Comparison of ENCODE assay signal across 11 cellular contexts in the genomic region with DNA sequence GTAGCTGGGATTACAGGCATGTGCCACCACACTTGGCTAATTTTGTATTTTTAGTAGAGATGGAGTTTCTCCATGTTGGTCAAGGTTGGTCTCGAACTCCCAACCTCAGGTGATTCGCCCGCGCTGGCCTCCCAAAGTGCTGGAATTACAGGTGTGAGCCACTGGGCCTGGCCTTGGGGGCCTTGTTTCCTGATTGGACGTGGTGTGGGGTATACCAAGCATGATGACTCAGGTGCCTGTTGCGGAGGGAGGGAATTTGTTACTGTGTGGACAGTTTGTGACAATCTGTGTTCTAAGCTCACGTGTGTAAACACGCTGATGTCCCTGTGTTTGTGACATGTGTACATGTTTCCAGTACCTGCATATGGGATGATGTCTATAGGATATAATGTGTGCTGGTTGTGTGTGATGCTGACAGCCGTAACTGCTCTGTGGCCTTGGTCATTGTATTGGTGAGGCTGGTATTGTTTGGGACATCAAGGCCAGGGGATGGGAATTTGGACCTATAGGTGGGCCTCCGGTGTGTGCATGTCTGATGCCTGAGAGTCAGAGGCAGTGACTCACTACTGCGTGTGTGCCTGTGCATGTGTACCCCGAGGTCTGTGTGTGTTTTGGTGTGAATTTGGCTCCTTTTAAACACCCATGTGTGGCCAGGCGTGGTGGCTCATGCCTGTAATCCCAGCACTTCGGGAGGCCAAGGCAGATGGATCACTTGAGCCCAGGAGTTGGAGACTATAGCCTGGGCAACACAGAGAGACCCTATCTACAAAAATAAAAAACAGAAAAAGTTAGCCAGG. TPM values are rescaled to one million over a fixed set of nuclear protein-coding genes. Genes with fewer than 3 reads are reported as not detected.
DNase-seq lines count a peak whose midpoint lies in the region; ATAC-seq and TF ChIP-seq lines count a peak whose summit lies in the region.
"Had no signal": no experiment of that assay in that cellular context is flagged by ENCODE, and none has a peak within 500 bp of the region (broad histone marks: within the 10 kb centered on the region; RNA-seq: fewer than 3 reads in every experiment).

No MANE protein-coding gene starts in this region.

- H3K36me3 ChIP-seq in heart right ventricle (peaks cover 0 to 46% (median 9%) of the 10 kb centered on the region in 9 donors), breast epithelium (no peaks in the 10 kb centered on the region), aorta (ENCODE audit: control insufficient read depth in 1 of 2, insufficient read depth in 2 of 2, low read length in 1 of 2) (peaks cover 0 to 4% of the 10 kb centered on the region in 2 donors)
- H3K36me3 ChIP-seq: ovary had no signal

- peak overlapping the region in 9 of 10 donors; percentile 83 to 99 (median 97) for H3K27ac ChIP-seq in heart right ventricle
- peak overlapping the region; percentile 96 to 97 for H3K27ac ChIP-seq in breast epithelium
- H3K27ac ChIP-seq in aorta (ENCODE audit: low read depth in 1 of 2, low read length in 2 of 2): peak overlapping the region; percentile 6 to 81

- H3K4me3 ChIP-seq in heart right ventricle (peak overlapping the region in 3 of 10 donors; percentile 79 to 96 (median 93)), breast epithelium (no peak overlapping the region), aorta (ENCODE audit: low read length in 2 of 2) (no peak overlapping the region)

- H3K9me3 ChIP-seq in heart right ventricle (no peaks in the 10 kb centered on the region), breast epithelium (no peaks in the 10 kb centered on the region), aorta (ENCODE audit: control insufficient read depth, low read length) (no peaks in the 10 kb centered on the region)
- H3K9me3 ChIP-seq: ovary had no signal

- TF ChIP-seq CTCF in heart right ventricle (IDR thresholded peaks at IDR 0.05) (no peak), breast epithelium (IDR thresholded peaks at IDR 0.05) (no peak)

- H3K9me3 Mint-ChIP-seq in naive thymus-derived CD8-positive, alpha-beta T cell: peaks cover 0 to 2% (median 0%) of the 10 kb centered on the region in 9 donors

- peaks cover 0 to 30% (median 2%) of the 10 kb centered on the region in 3 donors for H3K36me3 Mint-ChIP-seq in naive thymus-derived CD8-positive, alpha-beta T cell

- no peak for ATAC-seq in heart right ventricle
- no peak for ATAC-seq in Right ventricle myocardium inferior
- ATAC-seq in naive thymus-derived CD8-positive, alpha-beta T cell: no peak
- no peak for ATAC-seq in aorta (ENCODE audit: low FRiP score)

- 94 to 97% methylated on average over 14 of the region's 14 CpGs for WGBS in heart right ventricle, 2 donors
- WGBS in aorta, 2 donors: 90 to 93% methylated on average over 14 of the region's 14 CpGs

- H3K27ac Mint-ChIP-seq in naive thymus-derived CD8-positive, alpha-beta T cell: peak overlapping the region; percentile 98 to 100 (median 99)

- intact Hi-C loops in heart right ventricle (cut with DNase I): loop anchor here in 4 of 10 donors (1.0 to 10.0 kb wide), 4 partner anchors 19 to 83 kb away; a partner anchor contains a TSS
- intact Hi-C loops in Right ventricle myocardium inferior (cut with DNase I): no loop called here
- intact Hi-C loops in breast epithelium (cut with DNase I; ENCODE audit: low total_unique reads): no loop called here
- intact Hi-C loops in aorta (cut with DNase I): loop anchor here (5.0 kb wide), 2 partner anchors 45 to 80 kb away; a partner anchor contains a TSS

- POLR2A ChIA-PET in naive thymus-derived CD8-positive, alpha-beta T cell (lab: Charles Lee): interaction anchor here (0.6 to 17.6 kb wide), 14 partner anchors 11 to 348 kb away, joined by 3 to 301 read pairs (median 10); a partner anchor contains a TSS

- no peak for TF ChIP-seq POLR2A in breast epithelium (IDR thresholded peaks at IDR 0.05)

- H3K4me3 Mint-ChIP-seq in naive thymus-derived CD8-positive, alpha-beta T cell: peak overlapping the region; percentile 28 to 98 (median 95)

- peaks cover 27 to 51% (median 44%) of the 10 kb centered on the region in 4 donors for H3K4me1 Mint-ChIP-seq in naive thymus-derived CD8-positive, alpha-beta T cell

- H3K27me3 ChIP-seq in heart right ventricle (no peaks in the 10 kb centered on the region), breast epithelium (no peaks in the 10 kb centered on the region), aorta (ENCODE audit: control insufficient read depth in 1 of 2, insufficient read depth in 2 of 2, low read length in 1 of 2) (no peaks in the 10 kb centered on the region)
- H3K27me3 ChIP-seq: ovary had no signal

- no peaks in the 10 kb centered on the region for H3K27me3 Mint-ChIP-seq in naive thymus-derived CD8-positive, alpha-beta T cell

- DNase-seq in heart right ventricle (no peak), Right ventricle myocardium inferior (ENCODE audit: missing footprints) (no peak), breast epithelium (ENCODE audit: low spot score in 2 of 2) (no peak), aorta (peak; percentile 44 to 58), SIG-M5 treated with dmso at 0.1 percent for 504 hours (lab: John Stamatoyannopoulos, UW; ENCODE audit: unreplicated experiment) (no peak), EL (no peak), cerebellar cortex (ENCODE audit: low spot score) (no peak)
- no peak for DNase-seq in naive thymus-derived CD8-positive, alpha-beta T cell
- DNase-seq: DMS 273 treated with DMSO at 0.1 percent for 48 hours had no signal

- H3K4me1 ChIP-seq in heart right ventricle (peaks cover 12 to 37% (median 32%) of the 10 kb centered on the region in 9 donors), breast epithelium (peaks cover 16 to 21% of the 10 kb centered on the region in 2 donors), aorta (ENCODE audit: control insufficient read depth in 1 of 2, insufficient read depth in 2 of 2, low read length in 2 of 2) (peaks cover 0 to under 1% of the 10 kb centered on the region in 2 donors)

RNA-seq across cellular contexts. Expression of a gene that starts 1.6 kb away (rescaled TPM):
- total RNA-seq in heart right ventricle (10 to 100 TPM; 31.8 to 78.3 (median 42.8) TPM), Right ventricle myocardium inferior (68.0 TPM), breast epithelium (10 to 100 TPM; 78.9 to 90.8 (median 88.5) TPM), aorta (100 to 1,000 TPM in 1 of 2 donors, 10 to 100 TPM in 1; 85.7 to 102 TPM)
- polyA plus RNA-seq in heart right ventricle (10 to 100 TPM; 75.3 to 78.6 TPM), aorta (100 to 1,000 TPM in 1 of 2 donors, 10 to 100 TPM in 1; 60.0 to 120 TPM)
- total RNA-seq in naive thymus-derived CD8-positive, alpha-beta T cell: 100 to 1,000 TPM; 233 to 243 TPM
- 100 to 1,000 TPM; 104 to 214 (median 153) TPM for polyA plus RNA-seq in naive thymus-derived CD8-positive, alpha-beta T cell

RNA-seq across cellular contexts. Expression of a gene that starts 19.3 kb away (rescaled TPM):
- total RNA-seq in heart right ventricle (10 to 100 TPM; 11.0 to 25.2 (median 13.5) TPM), Right ventricle myocardium inferior (13.3 TPM), breast epithelium (10 to 100 TPM; 21.6 to 28.2 (median 22.1) TPM), aorta (10 to 100 TPM; 28.1 to 33.3 TPM)
- polyA plus RNA-seq in heart right ventricle (10 to 100 TPM; 26.8 to 62.5 TPM), aorta (10 to 100 TPM; 19.3 to 67.2 TPM)
- total RNA-seq in naive thymus-derived CD8-positive, alpha-beta T cell: 10 to 100 TPM; 47.3 to 48.6 TPM
- polyA plus RNA-seq in naive thymus-derived CD8-positive, alpha-beta T cell: 10 to 100 TPM; 76.4 to 87.2 (median 87.1) TPM

RNA-seq across cellular contexts. Expression of a gene that starts 22.0 kb away (rescaled TPM):
- total RNA-seq in heart right ventricle (1 to 10 TPM in 3 of 10 donors, under 1 TPM in 2, not detected in 5; 0.63 to 1.7 (median 1.0) TPM), Right ventricle myocardium inferior (not detected), breast epithelium (10 to 100 TPM in 1 of 3 donors, 1 to 10 TPM in 1, not detected in 1; 5.6 to 47.3 TPM), aorta (1 to 10 TPM; 1.7 to 3.6 TPM)
- polyA plus RNA-seq in heart right ventricle (1 to 10 TPM; 2.0 to 2.4 TPM), aorta (not detected)
- total RNA-seq in naive thymus-derived CD8-positive, alpha-beta T cell: 1 to 10 TPM in 1 of 2 experiments, not detected in 1; 2.2 TPM
- polyA plus RNA-seq in naive thymus-derived CD8-positive, alpha-beta T cell: not detected
- total RNA-seq: T-helper 1 cell treated with Interleukin-12 subunit alpha and Interleukin-12 subunit beta and Interleukin-4 antibody, amounts not matched to agents 30 ng/mL and 1 ng/mL, for 36 hours had no signal

RNA-seq across cellular contexts. Expression of a gene that starts 46.4 kb away (rescaled TPM):
- total RNA-seq in heart right ventricle: 10 to 100 TPM; 24.0 to 40.6 (median 34.4) TPM
- 10 to 100 TPM; 35.3 to 36.7 TPM for polyA plus RNA-seq in heart right ventricle
- total RNA-seq in Right ventricle myocardium inferior: 32.4 TPM
- total RNA-seq in breast epithelium: 10 to 100 TPM; 41.6 to 52.8 (median 52.1) TPM
- total RNA-seq in naive thymus-derived CD8-positive, alpha-beta T cell: 10 to 100 TPM; 64.1 to 68.2 TPM
- polyA plus RNA-seq in naive thymus-derived CD8-positive, alpha-beta T cell: 10 to 100 TPM; 45.9 to 62.3 (median 60.4) TPM
- total RNA-seq in aorta: 10 to 100 TPM; 40.5 to 47.2 TPM
- polyA plus RNA-seq in aorta: 10 to 100 TPM; 26.7 to 49.1 TPM

RNA-seq across cellular contexts. Expression of a gene that starts 47.1 kb away (rescaled TPM):
- total RNA-seq in heart right ventricle (10 to 100 TPM in 2 of 10 donors, 1 to 10 TPM in 8; 5.3 to 11.4 (median 8.4) TPM), Right ventricle myocardium inferior (6.4 TPM), breast epithelium (1 to 10 TPM; 2.6 to 3.2 (median 2.9) TPM), aorta (1 to 10 TPM; 4.2 to 6.1 TPM)
- polyA plus RNA-seq in heart right ventricle (10 to 100 TPM in 1 of 2 donors, 1 to 10 TPM in 1; 3.6 to 12.8 TPM), aorta (1 to 10 TPM in 1 of 2 donors, under 1 TPM in 1; 0.88 to 3.2 TPM)
- total RNA-seq in naive thymus-derived CD8-positive, alpha-beta T cell: 1 to 10 TPM; 7.0 to 7.1 TPM
- polyA plus RNA-seq in naive thymus-derived CD8-positive, alpha-beta T cell: 1 to 10 TPM; 2.5 to 4.6 (median 3.4) TPM

Comparison
In these comparisons a context has a peak if more than half of its experiments do, and no peak if none do; other contexts are left out.
1. DNase-seq: peak in aorta (2 of 2); none in heart right ventricle (0 of 2), Right ventricle myocardium inferior (single experiment), breast epithelium (0 of 2), naive thymus-derived CD8-positive, alpha-beta T cell (0 of 10), SIG-M5 treated with dmso at 0.1 percent for 504 hours (single experiment), EL (single experiment) and cerebellar cortex (single experiment).
2. H3K27ac ChIP-seq: peak in every context shown above with its lines; median percentile 97 in heart right ventricle; 96 in breast epithelium; 44 in aorta.
3. intact Hi-C loops: an anchor here in aorta (5.0 kb wide); none called in Right ventricle myocardium inferior and breast epithelium.